13 cellular contexts compared by ENCODE assay signal in the genomic region with DNA sequence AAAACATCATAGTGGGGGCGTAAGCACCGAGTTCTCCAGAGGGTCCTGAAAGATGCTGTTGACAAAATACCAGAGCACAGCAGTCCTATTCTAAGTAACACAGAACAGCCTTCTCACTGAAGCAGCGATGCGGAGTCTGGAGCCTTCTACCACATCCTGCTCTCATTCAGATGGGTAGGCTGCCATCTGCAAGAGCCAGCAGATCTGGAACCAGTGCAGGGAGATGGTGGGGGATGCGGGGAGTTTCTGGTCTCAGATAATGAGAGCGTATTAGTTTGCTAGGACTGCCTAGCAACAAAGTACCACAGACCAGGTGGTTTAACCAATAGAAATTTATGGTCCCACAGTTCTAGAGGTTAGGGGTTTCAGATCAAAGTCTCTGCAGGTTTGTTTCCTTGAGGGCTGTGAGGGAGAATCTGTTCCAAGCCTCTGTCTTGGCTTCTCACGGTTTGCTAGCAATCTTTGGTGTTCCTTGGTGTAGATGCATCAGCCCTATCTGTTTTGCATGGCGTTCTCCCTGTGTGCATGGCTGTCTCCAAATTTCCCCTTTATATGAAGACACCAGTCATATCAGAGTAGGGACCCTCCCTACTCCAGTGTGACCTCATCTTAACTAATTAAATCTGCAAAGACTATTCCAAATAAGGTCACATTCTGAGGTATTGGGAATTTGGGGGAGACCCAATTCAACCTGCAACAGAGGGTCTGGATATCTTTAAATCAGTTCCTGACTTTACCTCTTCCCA. TPM values are rescaled to one million over a fixed set of nuclear protein-coding genes. Genes with fewer than 3 reads are reported as not detected.
DNase-seq lines count a peak whose midpoint lies in the region; ATAC-seq, FAIRE-seq and TF ChIP-seq lines count a peak whose summit lies in the region.
"Had no signal": no experiment of that assay in that cellular context is flagged by ENCODE, and none has a peak within 500 bp of the region (broad histone marks: within the 10 kb centered on the region; RNA-seq: fewer than 3 reads in every experiment).

No MANE protein-coding gene starts in this region.

- peaks cover 7 to 9% (median 9%) of the 10 kb centered on the region in 4 donors for H3K4me1 Mint-ChIP-seq in CD4-positive, alpha-beta memory T cell

- H3K27ac ChIP-seq in KMS-11 (peak overlapping the region; percentile 54), upper lobe of left lung (no peak overlapping the region), transverse colon (no peak overlapping the region)
- no peak overlapping the region for H3K27ac ChIP-seq in CD4-positive, alpha-beta memory T cell (ENCODE audit: low read depth, low read length)

- in situ Hi-C loops in transverse colon (cut with MboI; ENCODE audit: low pct_ligation_motif_present in 1 of 4, low pct_unique_long_range_greater_than_20kb in 1 of 4, low sequenced_read_pairs in 3 of 4) = loop anchor here in 2 of 4 donors (10.0 to 25.0 kb wide), 2 partner anchors 503 to 510 kb away; no protein-coding TSS in a partner anchor

- ATAC-seq in GM19395 (IDR thresholded peaks at IDR 0.05; ENCODE audit: unreplicated experiment) = peak; percentile 90
- peak; percentile 86 for ATAC-seq in HG02852 (IDR thresholded peaks at IDR 0.05; ENCODE audit: unreplicated experiment)
- ATAC-seq in upper lobe of left lung (ENCODE audit: low FRiP score in 2 of 2) = no peak

- H3K9me3 ChIP-seq in CD4-positive, alpha-beta memory T cell (ENCODE audit: control insufficient read depth in 1 of 2, low read length in 2 of 2) = no peaks in the 10 kb centered on the region
- no peaks in the 10 kb centered on the region for H3K9me3 ChIP-seq in upper lobe of left lung
- no peaks in the 10 kb centered on the region for H3K9me3 ChIP-seq in transverse colon

- peaks cover 0 to 2% (median 0%) of the 10 kb centered on the region in 8 donors for H3K9me3 Mint-ChIP-seq in CD4-positive, alpha-beta memory T cell
- H3K9me3 Mint-ChIP-seq: activated CD4-positive, alpha-beta memory T cell treated with anti-CD3 and anti-CD28 coated beads for 36 hours; neural crest cell had no signal

- H3K79me2 ChIP-seq in KMS-11 (ENCODE audit: insufficient read depth, low read depth) = no peaks in the 10 kb centered on the region

- no peak overlapping the region for H3K27ac Mint-ChIP-seq in CD4-positive, alpha-beta memory T cell
- H3K27ac Mint-ChIP-seq: activated CD4-positive, alpha-beta memory T cell treated with anti-CD3 and anti-CD28 coated beads for 36 hours had no signal

- CTCF ChIA-PET in CD4-positive, alpha-beta memory T cell (lab: Charles Lee; ENCODE audit: partially characterized antibody) = interaction anchor here (4.0 kb wide), 1 partner anchor 175 kb away, joined by 17 read pairs; the partner anchor contains the start of gene IL6
- CTCF ChIA-PET in HEK293T (lab: Yijun Ruan, JAX) = no interaction called here

- H3K4me1 ChIP-seq in KMS-11 (ENCODE audit: low read depth, poor library complexity, severe bottlenecking) (peaks cover 43% of the 10 kb centered on the region), upper lobe of left lung (peaks cover 8 to 15% (median 11%) of the 10 kb centered on the region in 4 donors), transverse colon (peaks cover 0 to 13% (median 4%) of the 10 kb centered on the region in 4 donors)
- H3K4me1 ChIP-seq in CD4-positive, alpha-beta memory T cell (ENCODE audit: insufficient read depth, low read length) = peaks cover 11% of the 10 kb centered on the region

- intact Hi-C loops in CD4-positive, alpha-beta memory T cell (cut with micrococcal nuclease) = no loop called here
- intact Hi-C loops in transverse colon (cut with DNase I; ENCODE audit: low total_unique reads) = no loop called here

- TF ChIP-seq POLR2A in GM12891 (IDR thresholded peaks at IDR 0.05; ENCODE audit: low read depth, low read length) = no peak
- no peak for TF ChIP-seq POLR2A in upper lobe of left lung (IDR thresholded peaks at IDR 0.05)
- no peak for TF ChIP-seq POLR2A in transverse colon (IDR thresholded peaks at IDR 0.05)

- H3K27me3 Mint-ChIP-seq in CD4-positive, alpha-beta memory T cell = peaks cover 32 to 39% of the 10 kb centered on the region in 2 donors

- no peaks in the 10 kb centered on the region for H3K36me3 ChIP-seq in KMS-11 (ENCODE audit: insufficient read depth)
- no peaks in the 10 kb centered on the region for H3K36me3 ChIP-seq in CD4-positive, alpha-beta memory T cell (ENCODE audit: insufficient read depth, low read length)
- no peaks in the 10 kb centered on the region for H3K36me3 ChIP-seq in upper lobe of left lung
- H3K36me3 ChIP-seq in transverse colon = no peaks in the 10 kb centered on the region

- H3K4me3 Mint-ChIP-seq in CD4-positive, alpha-beta memory T cell = no peak overlapping the region
- H3K4me3 Mint-ChIP-seq: activated CD4-positive, alpha-beta memory T cell treated with anti-CD3 and anti-CD28 coated beads for 36 hours had no signal

- no peaks in the 10 kb centered on the region for H4K20me1 ChIP-seq in KMS-11 (ENCODE audit: insufficient read depth)

- H3K4me2 ChIP-seq in KMS-11 = peak overlapping the region; percentile 41; the same call in 1 of the 2 replicates

- H2AFZ ChIP-seq in KMS-11 (ENCODE audit: low read depth) = peak overlapping the region; percentile 20; the same call in 1 of the 2 replicates

- WGBS in upper lobe of left lung, 2 donors = 87 to 90% methylated on average over 8 of the region's 8 CpGs
- WGBS in transverse colon (ENCODE audit: low coverage in 1 of 2), 2 donors = 61% methylated on average over 8 of the region's 8 CpGs; no CpG with 5 or more reads in 1 of the 2 donors

- TF ChIP-seq CTCF in KMS-11 (conservative IDR thresholded peaks at IDR 0.05; ENCODE audit: low read depth, low read length) (no peak), upper lobe of left lung (IDR thresholded peaks at IDR 0.05) (no peak), transverse colon (IDR thresholded peaks at IDR 0.05) (no peak)

- FAIRE-seq in GM12891 (lab: Jason Lieb, UNC) = peak; percentile 62
- FAIRE-seq: endothelial cell of umbilical vein, HTR-8/SVneo had no signal

- H3K4me3 ChIP-seq in KMS-11 (IDR thresholded peaks at IDR 0.05; ENCODE audit: insufficient read depth, low read depth, low read length) = no peak overlapping the region
- H3K4me3 ChIP-seq in CD4-positive, alpha-beta memory T cell (ENCODE audit: low read length in 2 of 2) = no peak overlapping the region
- H3K4me3 ChIP-seq in upper lobe of left lung = no peak overlapping the region
- no peak overlapping the region for H3K4me3 ChIP-seq in transverse colon

- H3K9ac ChIP-seq in KMS-11 = no peak overlapping the region

- H3K27me3 ChIP-seq in KMS-11 (ENCODE audit: insufficient read depth, low read depth) (no peaks in the 10 kb centered on the region), upper lobe of left lung (peaks cover 0 to 10% (median 2%) of the 10 kb centered on the region in 4 donors), transverse colon (peaks cover 54% of the 10 kb centered on the region)
- peaks cover 11% of the 10 kb centered on the region for H3K27me3 ChIP-seq in CD4-positive, alpha-beta memory T cell (ENCODE audit: insufficient read depth, low read length)

- DNase-seq in GM12891 (ENCODE audit: insufficient read length, low spot score) (peak; percentile 41), upper lobe of left lung (no peak), transverse colon (no peak), HEK293T (ENCODE audit: extremely low spot score) (no peak)
- DNase-seq in CD4-positive, alpha-beta memory T cell = no peak
- DNase-seq: activated CD4-positive, alpha-beta memory T cell treated with anti-CD3 and anti-CD28 coated beads for 36 hours; NCI-H2081 treated with DMSO at 0.1 percent for 48 hours had no signal

- no peaks in the 10 kb centered on the region for H3K36me3 Mint-ChIP-seq in CD4-positive, alpha-beta memory T cell
- H3K36me3 Mint-ChIP-seq: activated CD4-positive, alpha-beta memory T cell treated with anti-CD3 and anti-CD28 coated beads for 36 hours had no signal

- POLR2A ChIA-PET in CD4-positive, alpha-beta memory T cell (lab: Charles Lee; ENCODE audit: partially characterized antibody) = no interaction called here
- POLR2A ChIA-PET in HEK293T (lab: Yijun Ruan, JAX) = no interaction called here

- TF ChIP-seq EP300 in upper lobe of left lung (IDR thresholded peaks at IDR 0.05) (no peak), transverse colon (IDR thresholded peaks at IDR 0.05; ENCODE audit: low read depth) (no peak)

TF ChIP-seq in GM12891, 5 proteins besides CTCF, POLR2A, EP300 and RAD21:
- TF ChIP-seq POLR2AphosphoS5 (IDR thresholded peaks at IDR 0.05; ENCODE audit: low read depth, low read length) (no peak), TAF1 (IDR thresholded peaks at IDR 0.05; ENCODE audit: low read depth, low read length) (no peak), POU2F2 (IDR thresholded peaks at IDR 0.05; ENCODE audit: low read depth, low read length) (peak; percentile 15; the same call in 1 of the 2 replicates), PAX5 (IDR thresholded peaks at IDR 0.05; ENCODE audit: insufficient read depth, low read length, severe bottlenecking) (peak; percentile 55), SPI1 (IDR thresholded peaks at IDR 0.05; ENCODE audit: low read depth, low read length) (no peak)

TF ChIP-seq in HEK293T, 16 proteins besides CTCF, POLR2A, EP300 and RAD21:
- TF ChIP-seq, protein P1, sequence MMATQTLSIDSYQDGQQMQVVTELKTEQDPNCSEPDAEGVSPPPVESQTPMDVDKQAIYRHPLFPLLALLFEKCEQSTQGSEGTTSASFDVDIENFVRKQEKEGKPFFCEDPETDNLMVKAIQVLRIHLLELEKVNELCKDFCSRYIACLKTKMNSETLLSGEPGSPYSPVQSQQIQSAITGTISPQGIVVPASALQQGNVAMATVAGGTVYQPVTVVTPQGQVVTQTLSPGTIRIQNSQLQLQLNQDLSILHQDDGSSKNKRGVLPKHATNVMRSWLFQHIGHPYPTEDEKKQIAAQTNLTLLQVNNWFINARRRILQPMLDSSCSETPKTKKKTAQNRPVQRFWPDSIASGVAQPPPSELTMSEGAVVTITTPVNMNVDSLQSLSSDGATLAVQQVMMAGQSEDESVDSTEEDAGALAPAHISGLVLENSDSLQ (IDR thresholded peaks at IDR 0.05) = no peak
- TF ChIP-seq ELF4 (IDR thresholded peaks at IDR 0.05) (no peak), FOXM1 (IDR thresholded peaks at IDR 0.05; ENCODE audit: borderline replicate concordance) (no peak), BHLHE40 (IDR thresholded peaks at IDR 0.05; ENCODE audit: borderline replicate concordance) (no peak), CTBP1 (IDR thresholded peaks at IDR 0.05; ENCODE audit: borderline replicate concordance) (no peak), ZNF384 (IDR thresholded peaks at IDR 0.05) (no peak), FOXA1 (IDR thresholded peaks at IDR 0.05) (no peak), NFRKB (IDR thresholded peaks at IDR 0.05) (no peak), FOXK2 (IDR thresholded peaks at IDR 0.05) (no peak), L3MBTL2 (conservative IDR thresholded peaks at IDR 0.05) (no peak)

RNA-seq across cellular contexts. Expression of gene STEAP1B, which starts 52.0 kb away (rescaled TPM):
- 0.12 TPM for polyA plus RNA-seq in GM12891 (2012; ENCODE audit: low read depth, missing spikeins)
- total RNA-seq in CD4-positive, alpha-beta memory T cell = not detected
- not detected for polyA plus RNA-seq in CD4-positive, alpha-beta memory T cell
- total RNA-seq in upper lobe of left lung (1 to 10 TPM in 1 of 6 donors, under 1 TPM in 2, not detected in 3; 0.30 to 2.1 (median 0.92) TPM), transverse colon (1 to 10 TPM in 1 of 4 donors, under 1 TPM in 1, not detected in 2; 0.64 to 3.7 TPM)
- total RNA-seq: activated CD4-positive, alpha-beta memory T cell treated with anti-CD3 and anti-CD28 coated beads for 36 hours had no signal

Comparison
In these comparisons a context has a peak if more than half of its experiments do, and no peak if none do; other contexts are left out.
1. ATAC-seq: peak in GM19395 (single experiment) and HG02852 (single experiment); none in upper lobe of left lung (0 of 2).